Comparison of ENCODE assay signal across 12 cellular contexts in the genomic region with DNA sequence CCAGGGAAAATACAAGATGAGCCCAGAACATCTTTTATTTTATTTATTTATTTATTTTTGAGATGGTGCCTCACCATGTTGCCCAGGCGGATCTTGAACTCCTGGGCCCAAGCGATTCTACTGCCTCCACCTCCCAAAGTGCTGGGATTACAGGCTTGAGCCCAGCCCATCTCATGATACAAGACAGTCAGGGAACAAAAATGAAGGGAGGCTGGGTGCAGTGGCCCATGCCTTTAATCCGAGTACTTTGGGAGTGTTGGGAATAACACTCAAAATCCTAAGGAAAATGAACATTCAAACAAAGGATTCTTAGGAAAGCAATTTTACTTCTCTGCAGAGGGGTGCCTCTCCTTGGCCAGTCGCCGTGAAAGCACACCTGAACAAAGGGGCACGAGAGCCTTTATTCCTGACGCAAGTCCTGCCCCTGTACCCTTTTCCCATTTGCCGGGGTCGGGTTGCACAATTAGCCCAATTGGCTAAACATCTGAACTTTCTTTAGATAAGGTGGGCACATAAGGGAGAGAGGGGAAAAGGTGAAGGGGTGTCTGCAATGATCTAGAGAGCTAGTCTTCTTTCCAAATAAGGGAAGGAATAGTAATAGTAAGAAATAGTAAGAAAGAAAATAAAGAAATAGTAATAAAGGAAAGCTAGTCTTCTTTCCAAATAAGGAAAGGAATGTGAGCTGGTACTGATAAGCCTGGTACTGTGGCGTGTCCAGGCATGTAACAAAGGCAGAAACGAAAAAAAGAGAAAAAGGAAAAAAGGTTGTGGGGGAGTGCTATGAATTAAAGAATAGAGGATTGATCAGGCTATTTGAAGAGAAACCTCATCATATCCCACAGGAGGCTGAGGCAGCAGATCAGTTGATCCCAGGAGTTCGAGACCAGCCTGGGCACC. TPM values are rescaled to one million over a fixed set of nuclear protein-coding genes. Genes with fewer than 3 reads are reported as not detected.
A peak's percentile ranks its signal among the peaks of the same experiment; 100 is the strongest.
DNase-seq lines count a peak whose midpoint lies in the region; ATAC-seq and TF ChIP-seq lines count a peak whose summit lies in the region.
"Had no signal": no experiment of that assay in that cellular context is flagged by ENCODE, and none has a peak within 500 bp of the region (broad histone marks: within the 10 kb centered on the region; RNA-seq: fewer than 3 reads in every experiment).

No MANE protein-coding gene starts in this region.

- peaks cover 4% of the 10 kb centered on the region; the same call in 1 of the 2 replicates for H3K4me1 ChIP-seq in HEK293 (ENCODE audit: control insufficient read depth, insufficient read depth, low read length)

- peaks cover 32% of the 10 kb centered on the region for H3K36me3 Mint-ChIP-seq in activated T-helper 1 cell treated with anti-CD3 and anti-CD28 coated beads, Interleukin-12 subunit alpha, Interleukin-12 subunit beta, Interleukin-2, Interleukin-4 antibody, amounts not matched to agents 30 ng/mL and 10 ng/mL and 1 ng/mL, durations not matched to agents 14 hours and 24 hours and 36 hours (ENCODE audit: low read depth)

- H3K36me3 ChIP-seq in HEK293 (ENCODE audit: control insufficient read depth in 2 of 2, insufficient read depth in 1 of 2, low read length in 2 of 2), result peaks cover 55 to 59% of the 10 kb centered on the region in 2 experiments

- H3K9me3 ChIP-seq in HEK293 (ENCODE audit: control insufficient read depth, insufficient read depth, low read depth, low read length), result no peaks in the 10 kb centered on the region

- no peak for DNase-seq in activated T-helper 1 cell treated with anti-CD3 and anti-CD28 coated beads, Interleukin-12 subunit alpha, Interleukin-12 subunit beta, Interleukin-2, Interleukin-4 antibody, amounts not matched to agents 30 ng/mL and 10 ng/mL and 1 ng/mL, durations not matched to agents 14 hours and 24 hours and 36 hours (ENCODE audit: low spot score)
- DNase-seq in epithelial cell of prostate (ENCODE audit: low read depth, low spot score) (no peak), non-pigmented ciliary epithelial cell (ENCODE audit: low read depth) (peak; percentile 13), NCI-H526 (lab: John Stamatoyannopoulos, UW) (no peak), SHP77 treated with DMSO at 0.1 percent for 48 hours (lab: John Stamatoyannopoulos, UW) (no peak)
- DNase-seq: activated CD4-positive, alpha-beta T cell treated with anti-CD3 and anti-CD28 coated beads, Interleukin-2, amount 50 U/mL, for 48 hours; activated naive CD4-positive, alpha-beta T cell treated with Interleukin-2 at 50 U/mL for 16 hours; NCI-H1105 treated with DMSO at 0.1 percent for 48 hours; NCI-H748 treated with DMSO at 0.1 percent for 48 hours had no signal

- peaks cover 5% of the 10 kb centered on the region for H3K4me1 Mint-ChIP-seq in activated T-helper 1 cell treated with anti-CD3 and anti-CD28 coated beads, Interleukin-12 subunit alpha, Interleukin-12 subunit beta, Interleukin-2, Interleukin-4 antibody, amounts not matched to agents 30 ng/mL and 10 ng/mL and 1 ng/mL, durations not matched to agents 14 hours and 24 hours and 36 hours (ENCODE audit: low read depth)

- no peaks in the 10 kb centered on the region for H3K9me3 Mint-ChIP-seq in activated T-helper 1 cell treated with anti-CD3 and anti-CD28 coated beads, Interleukin-12 subunit alpha, Interleukin-12 subunit beta, Interleukin-2, Interleukin-4 antibody, amounts not matched to agents 30 ng/mL and 10 ng/mL and 1 ng/mL, durations not matched to agents 14 hours and 24 hours and 36 hours

- H3K4me3 Mint-ChIP-seq in activated T-helper 1 cell treated with anti-CD3 and anti-CD28 coated beads, Interleukin-12 subunit alpha, Interleukin-12 subunit beta, Interleukin-2, Interleukin-4 antibody, amounts not matched to agents 30 ng/mL and 10 ng/mL and 1 ng/mL, durations not matched to agents 14 hours and 24 hours and 36 hours, result no peak overlapping the region

- CTCF ChIA-PET in HEK293 (lab: Yijun Ruan, JAX), result no interaction called here

- TF ChIP-seq CTCF in HEK293 (tag by site-specific recombination; IDR thresholded peaks at IDR 0.05), result no peak

- H3K27ac ChIP-seq in HEK293 (ENCODE audit: extremely low read depth, low read depth, low read length) (peak overlapping the region; percentile 39), epithelial cell of prostate (peak overlapping the region; percentile 34)

- POLR2A ChIA-PET in HEK293 (lab: Yijun Ruan, JAX), result interaction anchor here (0.6 to 1.4 kb wide), 9 partner anchors 13 to 135 kb away, joined by 3 to 11 read pairs (median 4); a partner anchor contains a TSS

- no peak for ATAC-seq in HG03039 (IDR thresholded peaks at IDR 0.05; ENCODE audit: unreplicated experiment)
- ATAC-seq in HG03159 (IDR thresholded peaks at IDR 0.05; ENCODE audit: unreplicated experiment), result no peak

- H3K27ac Mint-ChIP-seq in activated T-helper 1 cell treated with anti-CD3 and anti-CD28 coated beads, Interleukin-12 subunit alpha, Interleukin-12 subunit beta, Interleukin-2, Interleukin-4 antibody, amounts not matched to agents 30 ng/mL and 10 ng/mL and 1 ng/mL, durations not matched to agents 14 hours and 24 hours and 36 hours, result peak overlapping the region; percentile 41

- intact Hi-C loops in activated T-helper 1 cell treated with anti-CD3 and anti-CD28 coated beads, Interleukin-12 subunit alpha, Interleukin-12 subunit beta, Interleukin-2, Interleukin-4 antibody, amounts not matched to agents 30 ng/mL and 10 ng/mL and 1 ng/mL, durations not matched to agents 14 hours and 24 hours and 36 hours (cut with micrococcal nuclease), result no loop called here

- H3K4me3 ChIP-seq in HEK293 (ENCODE audit: low read depth, low read length), result no peak overlapping the region

- no peaks in the 10 kb centered on the region for H3K27me3 Mint-ChIP-seq in activated T-helper 1 cell treated with anti-CD3 and anti-CD28 coated beads, Interleukin-12 subunit alpha, Interleukin-12 subunit beta, Interleukin-2, Interleukin-4 antibody, amounts not matched to agents 30 ng/mL and 10 ng/mL and 1 ng/mL, durations not matched to agents 14 hours and 24 hours and 36 hours (ENCODE audit: insufficient read depth)

TF ChIP-seq in HEK293, 187 proteins besides CTCF, POLR2A, EP300 and RAD21 (continues in another document):
- no peak for TF ChIP-seq ZNF350 (tag by site-specific recombination; IDR thresholded peaks at IDR 0.05)
- no peak for TF ChIP-seq ZNF610 (tag by site-specific recombination; IDR thresholded peaks at IDR 0.05; ENCODE audit: borderline replicate concordance)
- no peak for TF ChIP-seq ZNF175 (tag by site-specific recombination; IDR thresholded peaks at IDR 0.05)
- no peak for TF ChIP-seq ZNF416 (tag by site-specific recombination; IDR thresholded peaks at IDR 0.05)
- TF ChIP-seq ZBTB20 (tag by site-specific recombination; IDR thresholded peaks at IDR 0.05), result no peak
- TF ChIP-seq ZNF132 (tag by site-specific recombination; IDR thresholded peaks at IDR 0.05; ENCODE audit: borderline replicate concordance), result no peak
- TF ChIP-seq MYNN (tag by site-specific recombination; IDR thresholded peaks at IDR 0.05; ENCODE audit: borderline replicate concordance), result no peak
- TF ChIP-seq PRDM1 (tag by site-specific recombination; IDR thresholded peaks at IDR 0.05), result peak; percentile 93
- TF ChIP-seq ZNF623 (tag by site-specific recombination; IDR thresholded peaks at IDR 0.05), result no peak

RNA-seq across cellular contexts. Expression of a gene that starts 13.4 kb away (rescaled TPM):
- total RNA-seq in activated T-helper 1 cell treated with anti-CD3 and anti-CD28 coated beads, Interleukin-12 subunit alpha, Interleukin-12 subunit beta, Interleukin-2, Interleukin-4 antibody, amounts not matched to agents 30 ng/mL and 10 ng/mL and 1 ng/mL, durations not matched to agents 14 hours and 24 hours and 36 hours, result 91.6 and 93.4 TPM in 2 replicates

RNA-seq across cellular contexts. Expression of a gene that starts 14.3 kb away (rescaled TPM):
- 250 and 258 TPM in 2 replicates for total RNA-seq in activated T-helper 1 cell treated with anti-CD3 and anti-CD28 coated beads, Interleukin-12 subunit alpha, Interleukin-12 subunit beta, Interleukin-2, Interleukin-4 antibody, amounts not matched to agents 30 ng/mL and 10 ng/mL and 1 ng/mL, durations not matched to agents 14 hours and 24 hours and 36 hours

RNA-seq across cellular contexts. Expression of a gene that starts 27.0 kb away (rescaled TPM):
- total RNA-seq in activated T-helper 1 cell treated with anti-CD3 and anti-CD28 coated beads, Interleukin-12 subunit alpha, Interleukin-12 subunit beta, Interleukin-2, Interleukin-4 antibody, amounts not matched to agents 30 ng/mL and 10 ng/mL and 1 ng/mL, durations not matched to agents 14 hours and 24 hours and 36 hours, result 4,315 and 4,318 TPM in 2 replicates

RNA-seq across cellular contexts. Expression of a gene that starts 36.9 kb away (rescaled TPM):
- 49.7 and 52.8 TPM in 2 replicates for total RNA-seq in activated T-helper 1 cell treated with anti-CD3 and anti-CD28 coated beads, Interleukin-12 subunit alpha, Interleukin-12 subunit beta, Interleukin-2, Interleukin-4 antibody, amounts not matched to agents 30 ng/mL and 10 ng/mL and 1 ng/mL, durations not matched to agents 14 hours and 24 hours and 36 hours

RNA-seq across cellular contexts. Expression of a gene that starts 48.5 kb away (rescaled TPM):
- 19.5 and 19.9 TPM in 2 replicates for total RNA-seq in activated T-helper 1 cell treated with anti-CD3 and anti-CD28 coated beads, Interleukin-12 subunit alpha, Interleukin-12 subunit beta, Interleukin-2, Interleukin-4 antibody, amounts not matched to agents 30 ng/mL and 10 ng/mL and 1 ng/mL, durations not matched to agents 14 hours and 24 hours and 36 hours
